In genomic region chr2:222739939-222740338, GRCh38 we compare ENCODE assay signal across 21 cellular contexts.
"Had no signal": no experiment of that assay in that cellular context is flagged by ENCODE, and none has a peak within 500 bp of the region (broad histone marks: within the 10 kb centered on the region; RNA-seq: fewer than 3 reads in every experiment).

No MANE protein-coding gene starts in this region.

- H3K4me3 ChIP-seq: adrenal gland, breast epithelium had no signal

- H3K4me1 ChIP-seq: breast epithelium had no signal

- H3K27ac ChIP-seq: adrenal gland, breast epithelium, VCaP had no signal

- DNase-seq: activated CD4-positive, alpha-beta T cell treated with anti-CD3 and anti-CD28 coated beads for 36 hours; activated CD8-positive, alpha-beta memory T cell treated with anti-CD3 and anti-CD28 coated beads, Interleukin-2, amount 50 U/mL, for 4 hours; activated CD8-positive, alpha-beta T cell treated with anti-CD3 and anti-CD28 coated beads for 36 hours; activated naive CD4-positive, alpha-beta T cell treated with anti-CD3 and anti-CD28 coated beads, Interleukin-2, amount 50 U/mL, for 16 hours; activated naive CD8-positive, alpha-beta T cell treated with anti-CD3 and anti-CD28 coated beads, Interleukin-2, amount 10 ng/mL, durations not matched to agents 7 days and 5 days; adrenal gland; anterior cingulate cortex; caudate nucleus; Karpas-422; NCI-H1105 treated with DMSO at 0.1 percent for 48 hours; NCI-H1436 treated with DMSO at 0.1 percent for 48 hours; NCI-H187 treated with DMSO at 0.1 percent for 48 hours; NCI-H2081 treated with DMSO at 0.1 percent for 48 hours; NCI-H2227 treated with DMSO at 0.1 percent for 48 hours; NCI-H446 treated with DMSO at 0.1 percent for 48 hours; NCI-H524 treated with DMSO at 0.1 percent for 48 hours; NCI-H82; SIG-M5; T-helper 1 cell had no signal

- H3K27me3 ChIP-seq: adrenal gland, breast epithelium had no signal

- ATAC-seq: activated CD4-positive, alpha-beta T cell treated with anti-CD3 and anti-CD28 coated beads for 36 hours; activated CD8-positive, alpha-beta T cell treated with anti-CD3 and anti-CD28 coated beads for 36 hours had no signal

- H3K36me3 ChIP-seq: adrenal gland, breast epithelium had no signal

- H3K9me3 ChIP-seq: adrenal gland, breast epithelium had no signal
